In the genomic region with DNA sequence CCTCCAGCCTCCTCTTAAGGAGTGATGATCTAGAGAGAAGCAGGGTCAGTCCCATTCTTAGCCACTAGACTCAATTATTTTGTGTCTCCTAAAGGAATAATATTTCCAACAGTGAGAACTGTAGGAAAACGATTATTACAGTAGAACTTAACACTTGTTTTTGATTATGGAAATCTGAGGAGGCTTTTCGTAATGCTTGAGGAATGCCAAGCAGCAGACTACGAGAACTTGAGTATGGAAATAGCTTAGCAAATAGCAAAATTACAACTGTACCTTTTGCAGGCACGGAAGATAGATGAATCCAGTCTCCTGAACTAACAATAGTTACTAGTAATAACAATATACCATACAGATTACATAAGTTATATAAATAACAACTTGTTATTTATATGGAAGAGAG, we compare ENCODE assay signal across 1 cellular context.
TF ChIP-seq lines count a peak whose summit lies in the region.

No MANE protein-coding gene starts in this region.

TF ChIP-seq in SK-N-SH, 30 proteins besides CTCF, POLR2A, EP300 and RAD21 (continued from another document):
- TF ChIP-seq GATA2 (CRISPR knock-in tag; IDR thresholded peaks at IDR 0.05) (no peak), FOXM1 (IDR thresholded peaks at IDR 0.05; ENCODE audit: low read depth) (no peak), RFX5 (IDR thresholded peaks at IDR 0.05; ENCODE audit: low read length) (no peak), TCF12 (IDR thresholded peaks at IDR 0.05) (peak; percentile 90), ELF1 (IDR thresholded peaks at IDR 0.05) (no peak), SIN3A (IDR thresholded peaks at IDR 0.05; ENCODE audit: borderline replicate concordance, low read depth, low read length) (no peak)
- TF ChIP-seq, protein P1, sequence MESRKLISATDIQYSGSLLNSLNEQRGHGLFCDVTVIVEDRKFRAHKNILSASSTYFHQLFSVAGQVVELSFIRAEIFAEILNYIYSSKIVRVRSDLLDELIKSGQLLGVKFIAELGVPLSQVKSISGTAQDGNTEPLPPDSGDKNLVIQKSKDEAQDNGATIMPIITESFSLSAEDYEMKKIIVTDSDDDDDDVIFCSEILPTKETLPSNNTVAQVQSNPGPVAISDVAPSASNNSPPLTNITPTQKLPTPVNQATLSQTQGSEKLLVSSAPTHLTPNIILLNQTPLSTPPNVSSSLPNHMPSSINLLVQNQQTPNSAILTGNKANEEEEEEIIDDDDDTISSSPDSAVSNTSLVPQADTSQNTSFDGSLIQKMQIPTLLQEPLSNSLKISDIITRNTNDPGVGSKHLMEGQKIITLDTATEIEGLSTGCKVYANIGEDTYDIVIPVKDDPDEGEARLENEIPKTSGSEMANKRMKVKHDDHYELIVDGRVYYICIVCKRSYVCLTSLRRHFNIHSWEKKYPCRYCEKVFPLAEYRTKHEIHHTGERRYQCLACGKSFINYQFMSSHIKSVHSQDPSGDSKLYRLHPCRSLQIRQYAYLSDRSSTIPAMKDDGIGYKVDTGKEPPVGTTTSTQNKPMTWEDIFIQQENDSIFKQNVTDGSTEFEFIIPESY (IDR thresholded peaks at IDR 0.05; ENCODE audit: borderline replicate concordance, low read depth) = no peak
- TF ChIP-seq, protein P2, sequence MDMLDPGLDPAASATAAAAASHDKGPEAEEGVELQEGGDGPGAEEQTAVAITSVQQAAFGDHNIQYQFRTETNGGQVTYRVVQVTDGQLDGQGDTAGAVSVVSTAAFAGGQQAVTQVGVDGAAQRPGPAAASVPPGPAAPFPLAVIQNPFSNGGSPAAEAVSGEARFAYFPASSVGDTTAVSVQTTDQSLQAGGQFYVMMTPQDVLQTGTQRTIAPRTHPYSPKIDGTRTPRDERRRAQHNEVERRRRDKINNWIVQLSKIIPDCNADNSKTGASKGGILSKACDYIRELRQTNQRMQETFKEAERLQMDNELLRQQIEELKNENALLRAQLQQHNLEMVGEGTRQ (IDR thresholded peaks at IDR 0.05; ENCODE audit: borderline replicate concordance, low read depth, low read length) = no peak
